ENCODE assay signal across 1 cellular context in genomic region chr2:45224321-45224995, GRCh38.
TF ChIP-seq lines count a peak whose summit lies in the region.

No MANE protein-coding gene starts in this region.

TF ChIP-seq in H1, 55 proteins besides CTCF, POLR2A, EP300 and RAD21:
- TF ChIP-seq ATF3 (IDR thresholded peaks at IDR 0.05; ENCODE audit: insufficient read depth, low read depth, low read length): no peak
- TF ChIP-seq CHD1 (IDR thresholded peaks at IDR 0.05; ENCODE audit: low read depth, low read length): no peak
- TF ChIP-seq CEBPB (IDR thresholded peaks at IDR 0.05; ENCODE audit: low read depth, low read length): no peak
- no peak for TF ChIP-seq ZNF274 (IDR thresholded peaks at IDR 0.05; ENCODE audit: borderline replicate concordance, extremely low read depth, low read length)
